In the genomic region with DNA sequence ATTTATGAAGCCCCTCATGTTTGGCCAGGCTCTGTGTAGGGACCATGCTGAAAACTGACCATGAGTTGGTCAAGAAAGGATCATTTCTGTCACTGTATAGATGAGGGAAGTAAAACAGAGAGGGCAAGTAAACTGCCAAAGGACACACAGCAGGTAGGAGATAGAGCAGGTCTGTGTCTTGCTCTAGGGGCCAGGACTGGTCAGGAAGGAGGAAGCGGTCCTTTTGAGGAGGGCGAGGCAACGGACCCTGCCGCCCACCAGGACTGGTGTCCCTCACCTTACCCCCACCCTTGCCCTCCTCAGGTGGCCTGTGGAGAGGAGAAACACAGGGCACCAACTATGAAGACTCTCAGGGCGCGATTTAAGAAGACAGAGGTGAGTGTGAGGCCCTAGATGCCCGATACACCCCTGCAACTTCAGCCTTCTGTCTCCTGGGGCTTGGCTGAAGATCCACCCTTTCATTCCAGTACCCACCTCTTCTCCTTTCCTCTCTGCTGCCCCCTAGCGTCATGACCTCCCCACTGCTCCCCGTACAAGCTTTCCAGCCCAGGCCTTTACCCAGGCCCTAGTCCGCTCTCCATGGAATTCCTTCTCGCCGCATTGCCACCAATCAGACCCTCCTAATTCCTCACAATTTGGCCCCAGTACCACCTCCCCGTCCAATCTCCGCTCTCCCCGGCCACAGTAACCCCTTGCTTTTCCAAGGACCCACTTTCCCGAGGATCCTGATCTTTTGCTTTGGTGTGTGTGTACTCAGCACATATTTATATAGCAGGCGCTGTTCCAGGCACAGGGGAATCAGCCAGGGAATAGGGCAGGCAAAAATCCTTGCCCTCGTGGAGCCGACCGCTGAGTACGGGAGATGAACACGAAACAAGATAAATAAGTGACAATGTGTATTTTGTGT, we compare ENCODE assay signal across 8 cellular contexts. TPM values are rescaled to one million over a fixed set of nuclear protein-coding genes. Genes with fewer than 3 reads are reported as not detected.
DNase-seq lines count a peak whose midpoint lies in the region; ATAC-seq, FAIRE-seq and TF ChIP-seq lines count a peak whose summit lies in the region.

No MANE protein-coding gene starts in this region.

- H3K9me3 Mint-ChIP-seq in naive B cell = peaks cover 0 to 3% (median 0%) of the 10 kb centered on the region in 7 donors

- peaks cover 0 to 19% (median 9%) of the 10 kb centered on the region in 3 donors for H3K27me3 Mint-ChIP-seq in naive B cell

- no peaks in the 10 kb centered on the region for H3K79me2 ChIP-seq in endothelial cell of umbilical vein (ENCODE audit: control insufficient read depth, insufficient read depth, low read length)

- H3K4me3 ChIP-seq in BE2C (ENCODE audit: low read depth, low read length) (no peak overlapping the region), endothelial cell of umbilical vein (replicated peaks in 1 of 3; ENCODE audit: insufficient read depth in 1 of 3, low read depth in 1 of 3, low read length in 3 of 3) (no peak overlapping the region)

- dilution Hi-C loops in endothelial cell of umbilical vein (cut with MboI; ENCODE audit: extremely low pct_ligation_motif_present, low sequenced_read_pairs) = no loop called here

- peak overlapping the region; percentile 34 for H2AFZ ChIP-seq in endothelial cell of umbilical vein (ENCODE audit: low read depth, low read length)

- no peaks in the 10 kb centered on the region for H3K9me3 ChIP-seq in BE2C
- no peaks in the 10 kb centered on the region for H3K9me3 ChIP-seq in endothelial cell of umbilical vein (replicated peaks; ENCODE audit: control insufficient read depth, insufficient read depth, low read length)

- DNase-seq in BE2C (peak; percentile 88), HEK293T (ENCODE audit: extremely low spot score) (peak; percentile 83), NOMO-1 (lab: John Stamatoyannopoulos, UW; ENCODE audit: unreplicated experiment in 2 of 2) (peak; percentile 66 to 68), endothelial cell of umbilical vein (ENCODE audit: low read depth, low spot score) (peak; percentile 61), naive B cell (peak; percentile 50)
- peak; percentile 51 for DNase-seq in activated CD8-positive, alpha-beta memory T cell treated with anti-CD3 and anti-CD28 coated beads for 4 hours (ENCODE audit: low read depth in 2 of 2)
- peak; percentile 45 to 56 for DNase-seq in stimulated activated CD8-positive, alpha-beta memory T cell treated with anti-CD3 and anti-CD28 coated beads, Interleukin-7, amount 100 ng/mL, for 4 hours (ENCODE audit: low read depth in 2 of 2)

- peaks cover 25 to 38% (median 26%) of the 10 kb centered on the region in 3 donors for H3K4me1 Mint-ChIP-seq in naive B cell

- peak; percentile 79 for FAIRE-seq in endothelial cell of umbilical vein (lab: Jason Lieb, UNC)

- peak overlapping the region in 2 of 6 donors; percentile 43 to 47 for H3K27ac Mint-ChIP-seq in naive B cell

- H3K27ac ChIP-seq in endothelial cell of umbilical vein (ENCODE audit: insufficient read depth, low read depth, low read length) = no peak overlapping the region

- POLR2A ChIA-PET in HEK293T (lab: Yijun Ruan, JAX) (no interaction called here), endothelial cell of umbilical vein (lab: Charles Lee) (no interaction called here)

- peak in 1 of 2 donors; percentile 29 for ATAC-seq in naive B cell (ENCODE audit: low read depth in 2 of 2)
- no peak for ATAC-seq in GM21576 (IDR thresholded peaks at IDR 0.05; ENCODE audit: unreplicated experiment)

- H3K27me3 ChIP-seq in BE2C (no peaks in the 10 kb centered on the region), endothelial cell of umbilical vein (ENCODE audit: control insufficient read depth in 2 of 2, insufficient read depth in 2 of 2, low read length in 2 of 2) (no peaks in the 10 kb centered on the region)

- no TSS peak for BruUV-seq in endothelial cell of umbilical vein (replicated peaks; lab: Mats Ljungman, UMichigan)

- no peak overlapping the region for H3K9ac ChIP-seq in endothelial cell of umbilical vein (replicated peaks; ENCODE audit: extremely low read depth, insufficient read depth, low read length)

- no peak for TF ChIP-seq POLR2A in endothelial cell of umbilical vein (IDR thresholded peaks at IDR 0.05; ENCODE audit: low read depth, low read length)

- H3K4me2 ChIP-seq in endothelial cell of umbilical vein (ENCODE audit: insufficient read depth, low read length) = no peak overlapping the region

- H4K20me1 ChIP-seq in endothelial cell of umbilical vein (replicated peaks; ENCODE audit: control insufficient read depth, extremely low read depth, insufficient read depth, low read length) = no peaks in the 10 kb centered on the region

- H3K36me3 ChIP-seq in BE2C (no peaks in the 10 kb centered on the region), endothelial cell of umbilical vein (ENCODE audit: control insufficient read depth in 2 of 2, extremely low read depth in 1 of 2, insufficient read depth in 2 of 2, low read length in 2 of 2) (no peaks in the 10 kb centered on the region)

- peak; percentile 90 for TF ChIP-seq CTCF in BE2C (IDR thresholded peaks at IDR 0.05; ENCODE audit: low read depth, low read length)
- TF ChIP-seq CTCF in endothelial cell of umbilical vein (IDR thresholded peaks at IDR 0.05; ENCODE audit: extremely low read depth in 1 of 2, insufficient read depth in 1 of 2, low read depth in 1 of 2, low read length in 2 of 2) = peak; percentile 79 to 89

- CTCF ChIA-PET in HEK293T (lab: Yijun Ruan, JAX) (interaction anchor here (0.7 to 0.9 kb wide), 2 partner anchors 14 to 72 kb away, joined by 3 read pairs; no protein-coding TSS in a partner anchor), endothelial cell of umbilical vein (lab: Charles Lee) (interaction anchor here (0.6 to 2.6 kb wide), 10 partner anchors 10 to 198 kb away, joined by 3 to 21 read pairs (median 3); no protein-coding TSS in a partner anchor)

- peak overlapping the region in 1 of 8 donors; percentile 66 for H3K4me3 Mint-ChIP-seq in naive B cell

- no peaks in the 10 kb centered on the region for H3K36me3 Mint-ChIP-seq in naive B cell

- intact Hi-C loops in endothelial cell of umbilical vein (cut with micrococcal nuclease) = loop anchor here (5.0 kb wide), 2 partner anchors 199 to 511 kb away; a partner anchor contains a TSS

- H3K4me1 ChIP-seq in BE2C = peaks cover 3% of the 10 kb centered on the region; the same call in 1 of the 2 replicates
- H3K4me1 ChIP-seq in endothelial cell of umbilical vein (ENCODE audit: control insufficient read depth, extremely low read depth, insufficient read depth, low read length) = peaks cover 3% of the 10 kb centered on the region

- H3K9me1 ChIP-seq in endothelial cell of umbilical vein (replicated peaks; ENCODE audit: control insufficient read depth, extremely low read depth, insufficient read depth, low read length) = no peaks in the 10 kb centered on the region

RNA-seq across cellular contexts. Expression of a gene that starts 3.9 kb away (rescaled TPM):
- polyA plus RNA-seq in BE2C (2012; ENCODE audit: insufficient read depth, insufficient read length, low read depth) = 0.40 TPM
- total RNA-seq in endothelial cell of umbilical vein = 0.18 and 0.27 TPM in 2 replicates
- polyA plus RNA-seq in endothelial cell of umbilical vein = 0.07 and 0.08 TPM in 2 replicates
- polyA plus RNA-seq in endothelial cell of umbilical vein (2011; cell fraction: cytosol; rRNA removed) = 0.06 and 0.12 TPM in 2 replicates
- 0.64 and 0.91 TPM in 2 replicates for polyA plus RNA-seq in endothelial cell of umbilical vein (2011; cell fraction: nucleus; rRNA removed)
- polyA plus RNA-seq in endothelial cell of umbilical vein (2012) = 0.12 and 0.53 TPM in 2 replicates
- 0.10 TPM in 1 of 2 replicates, not detected in the other for polyA minus RNA-seq in endothelial cell of umbilical vein
- polyA minus RNA-seq in endothelial cell of umbilical vein (2011; cell fraction: cytosol; rRNA and poly(A)+ RNA removed) = not detected
- not detected in 2 replicates for polyA minus RNA-seq in endothelial cell of umbilical vein (2011; cell fraction: nucleus; rRNA and poly(A)+ RNA removed)
- polyA plus RNA-seq in naive B cell (ENCODE audit: low read depth in 6 of 6) = 1 to 10 TPM in 1 of 6 donors, under 1 TPM in 2, not detected in 3; 0.17 to 1.4 (median 0.43) TPM

RNA-seq across cellular contexts. Expression of a gene that starts 4.0 kb away (rescaled TPM):
- 122 TPM for polyA plus RNA-seq in BE2C (2012; ENCODE audit: insufficient read depth, insufficient read length, low read depth)
- 26.9 and 28.1 TPM in 2 replicates for total RNA-seq in endothelial cell of umbilical vein
- polyA plus RNA-seq in endothelial cell of umbilical vein = 36.6 and 41.2 TPM in 2 replicates
- 13.9 and 26.7 TPM in 2 replicates for polyA plus RNA-seq in endothelial cell of umbilical vein (2011; cell fraction: cytosol; rRNA removed)
- 41.7 and 49.9 TPM in 2 replicates for polyA plus RNA-seq in endothelial cell of umbilical vein (2011; cell fraction: nucleus; rRNA removed)
- 15.8 and 19.5 TPM in 2 replicates for polyA plus RNA-seq in endothelial cell of umbilical vein (2012)
- polyA minus RNA-seq in endothelial cell of umbilical vein = 9.4 and 16.9 TPM in 2 replicates
- 22.4 TPM for polyA minus RNA-seq in endothelial cell of umbilical vein (2011; cell fraction: cytosol; rRNA and poly(A)+ RNA removed)
- polyA minus RNA-seq in endothelial cell of umbilical vein (2011; cell fraction: nucleus; rRNA and poly(A)+ RNA removed) = 12.1 and 20.4 TPM in 2 replicates
- 1 to 10 TPM; 1.3 to 5.3 (median 4.4) TPM for polyA plus RNA-seq in naive B cell (ENCODE audit: low read depth in 6 of 6)

RNA-seq across cellular contexts. Expression of a gene that starts 32.9 kb away (rescaled TPM):
- not detected for polyA plus RNA-seq in BE2C (2012; ENCODE audit: insufficient read depth, insufficient read length, low read depth)
- not detected in 2 replicates for total RNA-seq in endothelial cell of umbilical vein
- polyA plus RNA-seq in endothelial cell of umbilical vein (not detected in 2 replicates), naive B cell (ENCODE audit: low read depth in 6 of 6) (not detected)
- not detected in 2 replicates for polyA plus RNA-seq in endothelial cell of umbilical vein (2011; cell fraction: cytosol; rRNA removed)
- polyA plus RNA-seq in endothelial cell of umbilical vein (2011; cell fraction: nucleus; rRNA removed) = not detected in 2 replicates
- not detected in 2 replicates for polyA plus RNA-seq in endothelial cell of umbilical vein (2012)
- polyA minus RNA-seq in endothelial cell of umbilical vein = not detected in 2 replicates
- 0.31 TPM for polyA minus RNA-seq in endothelial cell of umbilical vein (2011; cell fraction: cytosol; rRNA and poly(A)+ RNA removed)
- polyA minus RNA-seq in endothelial cell of umbilical vein (2011; cell fraction: nucleus; rRNA and poly(A)+ RNA removed) = not detected in 2 replicates

RNA-seq across cellular contexts. Expression of a gene that starts 43.0 kb away (rescaled TPM):
- polyA plus RNA-seq in BE2C (2012; ENCODE audit: insufficient read depth, insufficient read length, low read depth) = not detected
- total RNA-seq in endothelial cell of umbilical vein = 0.29 and 0.46 TPM in 2 replicates
- 1.0 and 1.8 TPM in 2 replicates for polyA plus RNA-seq in endothelial cell of umbilical vein
- 0.49 and 0.72 TPM in 2 replicates for polyA plus RNA-seq in endothelial cell of umbilical vein (2011; cell fraction: cytosol; rRNA removed)
- 0.35 and 0.51 TPM in 2 replicates for polyA plus RNA-seq in endothelial cell of umbilical vein (2011; cell fraction: nucleus; rRNA removed)
- polyA plus RNA-seq in endothelial cell of umbilical vein (2012) = 0.91 and 1.9 TPM in 2 replicates
- 0.32 TPM in 2 replicates for polyA minus RNA-seq in endothelial cell of umbilical vein
- polyA minus RNA-seq in endothelial cell of umbilical vein (2011; cell fraction: cytosol; rRNA and poly(A)+ RNA removed) = 1.6 TPM
- polyA minus RNA-seq in endothelial cell of umbilical vein (2011; cell fraction: nucleus; rRNA and poly(A)+ RNA removed) = not detected in 2 replicates
- polyA plus RNA-seq in naive B cell (ENCODE audit: low read depth in 6 of 6) = 1 to 10 TPM; 1.0 to 7.3 (median 3.6) TPM
